In genomic region chr6:56535626-56536025, GRCh38 we compare ENCODE assay signal across 25 cellular contexts.
"Had no signal": no experiment of that assay in that cellular context is flagged by ENCODE, and none has a peak within 500 bp of the region (broad histone marks: within the 10 kb centered on the region; RNA-seq: fewer than 3 reads in every experiment).

No MANE protein-coding gene starts in this region.

- H3K4me3 Mint-ChIP-seq: activated CD4-positive, alpha-beta T cell treated with anti-CD3 and anti-CD28 coated beads, Interleukin-2, amount 10 ng/mL, durations not matched to agents 24 days and 14 days; activated CD8-positive, alpha-beta T cell treated with anti-CD3 and anti-CD28 coated beads, Interleukin-2, amount 10 ng/mL, durations not matched to agents 7 days and 5 days; activated T-helper 1 cell treated with anti-CD3 and anti-CD28 coated beads, Interleukin-12 subunit alpha, Interleukin-12 subunit beta, Interleukin-2, Interleukin-4 antibody, amounts not matched to agents 30 ng/mL and 10 ng/mL and 1 ng/mL, durations not matched to agents 14 hours and 24 hours and 36 hours; effector memory CD8-positive, alpha-beta T cell; stimulated activated naive B cell treated with anti-CD40 and anti-IgM and Interleukin-4, amounts not matched to agents 10 μg/mL and 1 μg/mL and 100 μg/mL, for 72 hours had no signal

- H3K27me3 ChIP-seq: gastrocnemius medialis, tibial nerve had no signal

- DNase-seq: activated CD4-positive, alpha-beta T cell treated with anti-CD3 and anti-CD28 coated beads, Interleukin-2, amount 10 ng/mL, durations not matched to agents 24 days and 14 days; activated CD8-positive, alpha-beta T cell treated with anti-CD3 and anti-CD28 coated beads, Interleukin-2, amount 10 ng/mL, durations not matched to agents 7 days and 5 days; activated gamma-delta T cell; activated naive CD4-positive, alpha-beta T cell treated with anti-CD3 and anti-CD28 coated beads, Interleukin-2, amount 50 U/mL, for 16 hours; aorta; effector memory CD8-positive, alpha-beta T cell; gastrocnemius medialis; head of caudate nucleus; hypothalamus; left ventricle myocardium superior; mesenchymal stem cell; mucosa of descending colon; nucleus accumbens; stimulated activated CD4-positive, alpha-beta T cell treated with anti-CD3 and anti-CD28 coated beads, Interleukin-15, amount 100 ng/mL, for 24 hours; stimulated activated CD4-positive, alpha-beta T cell treated with anti-CD3 and anti-CD28 coated beads, Interleukin-2, amount 100 ng/mL, for 48 hours; stimulated activated CD8-positive, alpha-beta memory T cell treated with anti-CD3 and anti-CD28 coated beads, Interleukin-4, amount 100 ng/mL, for 48 hours; stimulated activated naive B cell treated with anti-CD40 and anti-IgM and Interleukin-4, amounts not matched to agents 10 μg/mL and 1 μg/mL and 100 μg/mL, for 72 hours had no signal

- H3K4me1 Mint-ChIP-seq: activated CD4-positive, alpha-beta T cell treated with anti-CD3 and anti-CD28 coated beads, Interleukin-2, amount 10 ng/mL, durations not matched to agents 24 days and 14 days had no signal

- H3K4me3 ChIP-seq: gastrocnemius medialis, mucosa of descending colon, SK-N-MC, smooth muscle cell, tibial nerve had no signal

- H3K27ac ChIP-seq: SK-N-MC had no signal

- H3K9me3 Mint-ChIP-seq: activated CD4-positive, alpha-beta T cell treated with anti-CD3 and anti-CD28 coated beads, Interleukin-2, amount 10 ng/mL, durations not matched to agents 24 days and 14 days; activated T-helper 1 cell treated with anti-CD3 and anti-CD28 coated beads, Interleukin-12 subunit alpha, Interleukin-12 subunit beta, Interleukin-2, Interleukin-4 antibody, amounts not matched to agents 30 ng/mL and 10 ng/mL and 1 ng/mL, durations not matched to agents 14 hours and 24 hours and 36 hours; brain; effector memory CD8-positive, alpha-beta T cell; stimulated activated naive B cell treated with anti-CD40 and anti-IgM and Interleukin-4, amounts not matched to agents 10 μg/mL and 1 μg/mL and 100 μg/mL, for 72 hours had no signal

- H3K9me3 ChIP-seq: gastrocnemius medialis, mucosa of descending colon, tibial nerve had no signal

- ATAC-seq: activated CD4-positive, CD25-positive, alpha-beta regulatory T cell treated with anti-CD3 and anti-CD28 coated beads, Interleukin-2, amount 50 U/mL, for 24 hours; activated CD8-positive, alpha-beta T cell treated with anti-CD3 and anti-CD28 coated beads, Interleukin-2, amount 10 ng/mL, durations not matched to agents 7 days and 5 days; effector memory CD8-positive, alpha-beta T cell; esophagus mucosa; gastrocnemius medialis; left ventricle myocardium superior; mucosa of descending colon; sciatic nerve; stimulated activated naive B cell treated with anti-CD40 and anti-IgM and Interleukin-4, amounts not matched to agents 10 μg/mL and 1 μg/mL and 100 μg/mL, for 72 hours had no signal

- H3K27me3 Mint-ChIP-seq: activated CD4-positive, alpha-beta T cell treated with anti-CD3 and anti-CD28 coated beads, Interleukin-2, amount 10 ng/mL, durations not matched to agents 24 days and 14 days; brain; effector memory CD8-positive, alpha-beta T cell; stimulated activated naive B cell treated with anti-CD40 and anti-IgM and Interleukin-4, amounts not matched to agents 10 μg/mL and 1 μg/mL and 100 μg/mL, for 72 hours had no signal

- H3K36me3 Mint-ChIP-seq: stimulated activated naive B cell treated with anti-CD40 and anti-IgM and Interleukin-4, amounts not matched to agents 10 μg/mL and 1 μg/mL and 100 μg/mL, for 72 hours had no signal

- H3K27ac Mint-ChIP-seq: activated CD4-positive, alpha-beta T cell treated with anti-CD3 and anti-CD28 coated beads, Interleukin-2, amount 10 ng/mL, durations not matched to agents 24 days and 14 days; activated CD8-positive, alpha-beta T cell treated with anti-CD3 and anti-CD28 coated beads, Interleukin-2, amount 10 ng/mL, durations not matched to agents 7 days and 5 days; activated T-helper 1 cell treated with anti-CD3 and anti-CD28 coated beads, Interleukin-12 subunit alpha, Interleukin-12 subunit beta, Interleukin-2, Interleukin-4 antibody, amounts not matched to agents 30 ng/mL and 10 ng/mL and 1 ng/mL, durations not matched to agents 14 hours and 24 hours and 36 hours; effector memory CD8-positive, alpha-beta T cell; stimulated activated naive B cell treated with anti-CD40 and anti-IgM and Interleukin-4, amounts not matched to agents 10 μg/mL and 1 μg/mL and 100 μg/mL, for 72 hours had no signal
